8 cellular contexts compared by ENCODE assay signal in genomic region chr4:103198111-103198765, GRCh38. TPM values are rescaled to one million over a fixed set of nuclear protein-coding genes. Genes with fewer than 3 reads are reported as not detected.
A peak's percentile ranks its signal among the peaks of the same experiment; 100 is the strongest.
DNase-seq lines count a peak whose midpoint lies in the region; FAIRE-seq and TF ChIP-seq lines count a peak whose summit lies in the region.

TSS of gene CENPE (minus strand) at chr4:103198343. CDS start at chr4:103198319, 24 bp downstream.

- no peaks in the 10 kb centered on the region for H4K20me1 ChIP-seq in Loucy (ENCODE audit: insufficient read depth, low read length, poor library complexity, severe bottlenecking)

- H3K4me2 ChIP-seq in Loucy (ENCODE audit: low read depth, low read length, poor library complexity, severe bottlenecking) (peak within 1 kb of the TSS; percentile 79), neuronal stem cell (ENCODE audit: insufficient read depth, low read length, poor library complexity, severe bottlenecking) (peak within 1 kb of the TSS; percentile 46)

- H3K9ac ChIP-seq in Loucy (ENCODE audit: low read depth, low read length, poor library complexity, severe bottlenecking) (peak within 1 kb of the TSS; percentile 84), neuronal stem cell (ENCODE audit: low read depth, low read length, poor library complexity) (peak within 1 kb of the TSS; percentile 95), subcutaneous abdominal adipose tissue (ENCODE audit: low read length in 5 of 5) (peak within 1 kb of the TSS; percentile 87 to 93 (median 90))

- H3K4ac ChIP-seq in neuronal stem cell (ENCODE audit: low read length), result no peak within 1 kb of the TSS

- no peaks in the 10 kb centered on the region for H3K27me3 ChIP-seq in H7 (ENCODE audit: control insufficient read depth, insufficient read depth, low read length)
- H3K27me3 ChIP-seq in Loucy (ENCODE audit: insufficient read depth, low read length, poor library complexity, severe bottlenecking), result no peaks in the 10 kb centered on the region
- no peaks in the 10 kb centered on the region for H3K27me3 ChIP-seq in neuronal stem cell (ENCODE audit: control insufficient read depth in 3 of 3, insufficient read depth in 3 of 3, low read depth in 1 of 3, low read length in 3 of 3)
- peaks cover 0 to 4% (median 0%) of the 10 kb centered on the region in 5 donors for H3K27me3 ChIP-seq in subcutaneous abdominal adipose tissue (ENCODE audit: control insufficient read depth in 5 of 5, insufficient read depth in 4 of 5, low read length in 5 of 5)

- peak within 1 kb of the TSS; percentile 84 for H3K18ac ChIP-seq in neuronal stem cell (ENCODE audit: low read length)

- no peak within 1 kb of the TSS for H2BK15ac ChIP-seq in neuronal stem cell (ENCODE audit: low read length)

- H3K4me3 ChIP-seq in H7 (ENCODE audit: insufficient read depth, low read depth, low read length) (peak within 1 kb of the TSS; percentile 72), Loucy (ENCODE audit: low read length, poor library complexity, severe bottlenecking) (peak within 1 kb of the TSS; percentile 88), neuronal stem cell (ENCODE audit: low read length in 2 of 2) (peak within 1 kb of the TSS; percentile 78 to 90), subcutaneous abdominal adipose tissue (ENCODE audit: low read depth in 1 of 5, low read length in 5 of 5) (peak within 1 kb of the TSS; percentile 82 to 97 (median 92))

- H3K27ac ChIP-seq in neuronal stem cell (replicated peaks; ENCODE audit: low read length), result peak within 1 kb of the TSS; percentile 53
- peak within 1 kb of the TSS; percentile 33 for H3K27ac ChIP-seq in subcutaneous abdominal adipose tissue (ENCODE audit: low read depth, low read length)

- H3K23ac ChIP-seq in neuronal stem cell (ENCODE audit: low read depth, low read length, poor library complexity), result peak within 1 kb of the TSS; percentile 25

- no peak for TF ChIP-seq CTCF in Loucy (conservative IDR thresholded peaks at IDR 0.05; ENCODE audit: low read length)

- in situ Hi-C loops in G401 (cut with HindIII; ENCODE audit: low sequenced_read_pairs), result no loop called here

- H3K79me2 ChIP-seq in Loucy (ENCODE audit: insufficient read depth, low read length), result peaks cover 45% of the 10 kb centered on the region

- peaks cover 47% of the 10 kb centered on the region for H3K4me1 ChIP-seq in Loucy (ENCODE audit: insufficient read depth, low read length, poor library complexity, severe bottlenecking)
- peaks cover 2 to 11% of the 10 kb centered on the region in 2 donors for H3K4me1 ChIP-seq in neuronal stem cell (ENCODE audit: control insufficient read depth in 2 of 2, insufficient read depth in 1 of 2, low read depth in 1 of 2, low read length in 2 of 2)
- peaks cover 3 to 18% (median 13%) of the 10 kb centered on the region in 5 donors for H3K4me1 ChIP-seq in subcutaneous abdominal adipose tissue (ENCODE audit: control insufficient read depth in 5 of 5, insufficient read depth in 5 of 5, low read length in 5 of 5)

- peaks cover 12% of the 10 kb centered on the region for H3K36me3 ChIP-seq in H7 (replicated peaks; ENCODE audit: control insufficient read depth, insufficient read depth, low read length)
- peaks cover 12% of the 10 kb centered on the region for H3K36me3 ChIP-seq in Loucy (ENCODE audit: insufficient read depth, low read length)
- H3K36me3 ChIP-seq in neuronal stem cell (replicated peaks in 1 of 2; ENCODE audit: control insufficient read depth in 2 of 2, insufficient read depth in 2 of 2, low read length in 2 of 2), result peaks cover 0 to 35% of the 10 kb centered on the region in 2 donors
- H3K36me3 ChIP-seq in subcutaneous abdominal adipose tissue (ENCODE audit: control insufficient read depth in 5 of 5, insufficient read depth in 5 of 5, low read length in 5 of 5), result no peaks in the 10 kb centered on the region

- no peaks in the 10 kb centered on the region for H3F3A ChIP-seq in Loucy (ENCODE audit: low read depth)

- H4K91ac ChIP-seq in neuronal stem cell (ENCODE audit: low read depth, low read length, poor library complexity), result no peak within 1 kb of the TSS

- H2BK120ac ChIP-seq in neuronal stem cell (ENCODE audit: low read depth, low read length), result no peak within 1 kb of the TSS

- H3K14ac ChIP-seq in neuronal stem cell (ENCODE audit: low read length), result no peak within 1 kb of the TSS

- H2BK12ac ChIP-seq in neuronal stem cell (ENCODE audit: low read length), result no peak within 1 kb of the TSS

- no peaks in the 10 kb centered on the region for H3K9me3 ChIP-seq in Loucy (ENCODE audit: insufficient read depth, low read depth, low read length)
- H3K9me3 ChIP-seq in neuronal stem cell (replicated peaks in 1 of 2; ENCODE audit: control insufficient read depth in 2 of 2, insufficient read depth in 1 of 2, low read depth in 1 of 2, low read length in 2 of 2), result peaks cover 0 to 4% of the 10 kb centered on the region in 2 donors
- H3K9me3 ChIP-seq in subcutaneous abdominal adipose tissue (ENCODE audit: control insufficient read depth in 5 of 5, low read length in 5 of 5), result no peaks in the 10 kb centered on the region

- H3K9me2 ChIP-seq in Loucy (replicated peaks; ENCODE audit: low read depth, low read length), result no peaks in the 10 kb centered on the region

- no peak within 1 kb of the TSS for H2AK5ac ChIP-seq in neuronal stem cell (ENCODE audit: low read depth, low read length)

- FAIRE-seq in frontal cortex (lab: Jason Lieb, UNC), result no peak

- no peak within 1 kb of the TSS for H4K8ac ChIP-seq in neuronal stem cell (ENCODE audit: low read depth, low read length)

- H2AFZ ChIP-seq in Loucy (ENCODE audit: low read length) (peak within 1 kb of the TSS; percentile 99), neuronal stem cell (ENCODE audit: low read length) (peak within 1 kb of the TSS; percentile 93)

- peaks cover 2% of the 10 kb centered on the region for H3K79me1 ChIP-seq in neuronal stem cell (ENCODE audit: low read depth, low read length)

- no peak within 1 kb of the TSS for H2BK5ac ChIP-seq in neuronal stem cell (ENCODE audit: low read length)

- DNase-seq in G401 (ENCODE audit: low spot score), result peak; percentile 78
- DNase-seq in H7, result peak; percentile 81
- peak; percentile 8 for DNase-seq in SIG-M5 (lab: John Stamatoyannopoulos, UW)
- peak; percentile 94 for DNase-seq in activated effector memory CD4-positive, alpha-beta T cell treated with anti-CD3 and anti-CD28 coated beads, Interleukin-2, amount 50 U/mL, for 16 hours
- peak; percentile 62 to 66 for DNase-seq in frontal cortex (ENCODE audit: low spot score in 2 of 2)
- DNase-seq in neuronal stem cell (ENCODE audit: low spot score), result peak; percentile 90

- whole genome bisulfite sequencing in neuronal stem cell (ENCODE audit: extremely low coverage in 2 of 2, insufficient read length in 2 of 2, insufficient replicate concordance in 1 of 2), 2 donors, result no CpG with 5 or more reads among the region's 44 CpGs

RNA-seq across cellular contexts. Expression of gene CENPE, which starts in this region (rescaled TPM):
- 19.6 and 22.1 TPM in 2 replicates for total RNA-seq in G401 (2014; rRNA removed; shearing (Covaris generic))
- 10.6 and 21.5 TPM in 2 replicates for total RNA-seq in H7 (2014; rRNA removed; shearing (Covaris generic))
- total RNA-seq in frontal cortex, result 3.7 TPM
- polyA plus RNA-seq in neuronal stem cell (2013, experiment 1 of 2), result 41.7 TPM
- polyA plus RNA-seq in neuronal stem cell (2013, experiment 2 of 2), result 44.1 TPM

Comparison
In these comparisons a context has a peak if more than half of its experiments do, and no peak if none do; other contexts are left out.
1. Peak in every context shown above with its lines: DNase-seq, H3K4me3 ChIP-seq and H3K27ac ChIP-seq.
2. DNase-seq: peak in every context shown above with its lines; median percentile 94 in activated effector memory CD4-positive, alpha-beta T cell treated with anti-CD3 and anti-CD28 coated beads, Interleukin-2, amount 50 U/mL, for 16 hours; 90 in neuronal stem cell; 81 in H7; 78 in G401; 64 in frontal cortex; 8 in SIG-M5.